Comparison of ENCODE assay signal across 13 cellular contexts in genomic region chr4:76977731-76978350, GRCh38. TPM values are rescaled to one million over a fixed set of nuclear protein-coding genes. Genes with fewer than 3 reads are reported as not detected.
DNase-seq lines count a peak whose midpoint lies in the region; ATAC-seq and TF ChIP-seq lines count a peak whose summit lies in the region.
"Had no signal": no experiment of that assay in that cellular context is flagged by ENCODE, and none has a peak within 500 bp of the region (broad histone marks: within the 10 kb centered on the region; RNA-seq: fewer than 3 reads in every experiment).

No MANE protein-coding gene starts in this region.

- DNase-seq in GM03348 (ENCODE audit: low spot score) = peak; percentile 37
- peak; percentile 19 for DNase-seq in RWPE1 (ENCODE audit: low spot score)
- no peak for DNase-seq in endothelial cell (ENCODE audit: low spot score)
- no peak for DNase-seq in nephron progenitor cell
- DNase-seq in stimulated activated CD4-positive, alpha-beta T cell treated with anti-CD3 and anti-CD28 coated beads, Interleukin-4, amount 100 ng/mL, for 1 hour = no peak
- no peak for DNase-seq in NCI-H2196 (lab: John Stamatoyannopoulos, UW; ENCODE audit: unreplicated experiment)
- DNase-seq in NCI-H2081 treated with DMSO at 0.1 percent for 48 hours (lab: John Stamatoyannopoulos, UW) = no peak
- DNase-seq: activated effector memory CD4-positive, alpha-beta T cell treated with Interleukin-2 at 50 U/mL for 16 hours; NCI-H524 had no signal

- peak overlapping the region; percentile 84 for H3K27ac Mint-ChIP-seq in endothelial cell (ENCODE audit: unreplicated experiment)
- peak overlapping the region; percentile 95 for H3K27ac Mint-ChIP-seq in nephron progenitor cell
- H3K27ac Mint-ChIP-seq: memory B cell; stimulated activated effector memory CD8-positive, alpha-beta T cell treated with anti-CD3 and anti-CD28 coated beads, Interleukin-12 subunit alpha, Interleukin-12 subunit beta, amount 100 ng/mL, for 72 hours had no signal

- ATAC-seq in HG02623 (IDR thresholded peaks at IDR 0.05; ENCODE audit: unreplicated experiment) = no peak
- ATAC-seq: stimulated activated effector memory CD8-positive, alpha-beta T cell treated with anti-CD3 and anti-CD28 coated beads, Interleukin-12 subunit alpha, Interleukin-12 subunit beta, amount 100 ng/mL, for 72 hours had no signal

- CTCF ChIA-PET in RWPE1 (lab: Yijun Ruan, JAX) = interaction anchor here (0.6 kb wide), 1 partner anchor 221 kb away, joined by 4 read pairs; no protein-coding TSS in a partner anchor

- TF ChIP-seq CTCF in RWPE1 (conservative IDR thresholded peaks at IDR 0.05; ENCODE audit: low read depth) = no peak
- TF ChIP-seq CTCF in endothelial cell (IDR thresholded peaks at IDR 0.05; ENCODE audit: unreplicated experiment) = no peak
- no peak for TF ChIP-seq CTCF in nephron progenitor cell (IDR thresholded peaks at IDR 0.05)

- POLR2A ChIA-PET in RWPE1 (lab: Yijun Ruan, JAX; ENCODE audit: low non-redundant PET) = no interaction called here

- H3K27ac ChIP-seq in RWPE1 = no peak overlapping the region
- H3K27ac ChIP-seq: VCaP had no signal

- H3K36me3 Mint-ChIP-seq in endothelial cell (ENCODE audit: low read depth, unreplicated experiment) (peaks cover 16% of the 10 kb centered on the region), nephron progenitor cell (ENCODE audit: low read depth) (peaks cover 80% of the 10 kb centered on the region)
- H3K36me3 Mint-ChIP-seq: stimulated activated effector memory CD8-positive, alpha-beta T cell treated with anti-CD3 and anti-CD28 coated beads, Interleukin-12 subunit alpha, Interleukin-12 subunit beta, amount 100 ng/mL, for 72 hours had no signal

- peaks cover 76% of the 10 kb centered on the region for H3K4me1 Mint-ChIP-seq in endothelial cell (ENCODE audit: unreplicated experiment)
- H3K4me1 Mint-ChIP-seq in nephron progenitor cell = peaks cover 82% of the 10 kb centered on the region

- peak overlapping the region; percentile 81 for H3K4me3 Mint-ChIP-seq in endothelial cell (ENCODE audit: unreplicated experiment)
- H3K4me3 Mint-ChIP-seq in nephron progenitor cell = no peak overlapping the region
- H3K4me3 Mint-ChIP-seq: memory B cell; stimulated activated effector memory CD8-positive, alpha-beta T cell treated with anti-CD3 and anti-CD28 coated beads, Interleukin-12 subunit alpha, Interleukin-12 subunit beta, amount 100 ng/mL, for 72 hours had no signal

- H3K27me3 Mint-ChIP-seq in endothelial cell (ENCODE audit: unreplicated experiment) = peaks cover 4% of the 10 kb centered on the region
- H3K27me3 Mint-ChIP-seq in nephron progenitor cell (ENCODE audit: low read depth, poor library complexity) = no peaks in the 10 kb centered on the region
- H3K27me3 Mint-ChIP-seq: memory B cell had no signal

- no peaks in the 10 kb centered on the region for H3K9me3 Mint-ChIP-seq in endothelial cell (ENCODE audit: unreplicated experiment)
- H3K9me3 Mint-ChIP-seq in nephron progenitor cell = peaks cover 14% of the 10 kb centered on the region
- H3K9me3 Mint-ChIP-seq: memory B cell; stimulated activated effector memory CD8-positive, alpha-beta T cell treated with anti-CD3 and anti-CD28 coated beads, Interleukin-12 subunit alpha, Interleukin-12 subunit beta, amount 100 ng/mL, for 72 hours had no signal

RNA-seq across cellular contexts. Expression of gene SEPTIN11, which starts 28.3 kb away (rescaled TPM):
- 331 TPM for total RNA-seq in endothelial cell (ENCODE audit: unreplicated experiment)

Comparison
In these comparisons a context has a peak if more than half of its experiments do, and no peak if none do; other contexts are left out.
1. DNase-seq: peak in GM03348 (single experiment) and RWPE1 (single experiment); none in endothelial cell (single experiment), nephron progenitor cell (single experiment), stimulated activated CD4-positive, alpha-beta T cell treated with anti-CD3 and anti-CD28 coated beads, Interleukin-4, amount 100 ng/mL, for 1 hour (single experiment), NCI-H2196 (single experiment) and NCI-H2081 treated with DMSO at 0.1 percent for 48 hours (single experiment).